In the genomic region with DNA sequence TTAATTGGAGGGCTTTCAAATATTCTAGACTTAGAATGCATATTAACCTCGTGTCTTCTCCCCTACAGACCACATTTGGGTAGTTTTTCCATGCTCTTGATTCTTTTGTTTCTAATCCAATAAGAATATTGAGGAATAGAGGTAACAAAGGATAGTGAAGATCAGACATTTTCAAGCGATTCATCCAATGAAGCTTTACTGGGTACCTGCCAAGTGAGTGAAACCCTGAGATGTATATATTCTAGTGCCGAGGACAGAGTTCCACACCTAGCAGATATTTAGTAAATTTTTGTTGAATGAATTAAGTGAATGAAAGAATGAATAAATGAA, we compare ENCODE assay signal across 8 cellular contexts. TPM values are rescaled to one million over a fixed set of nuclear protein-coding genes. Genes with fewer than 3 reads are reported as not detected.
DNase-seq lines count a peak whose midpoint lies in the region; ATAC-seq and TF ChIP-seq lines count a peak whose summit lies in the region.

No MANE protein-coding gene starts in this region.

- peak overlapping the region; percentile 97 for H3K4me3 ChIP-seq in Jurkat, Clone E6-1 (ENCODE audit: low read length)
- peak overlapping the region; percentile 78 to 90 for H3K4me3 ChIP-seq in cardiac fibroblast (replicated peaks in 1 of 2; ENCODE audit: low read depth in 2 of 2, low read length in 2 of 2)

- POLR2A ChIA-PET in HEK293T (lab: Yijun Ruan, JAX) = interaction anchor here (0.8 to 1.0 kb wide), 3 partner anchors 8 to 33 kb away, joined by 3 to 7 read pairs (median 3); no protein-coding TSS in a partner anchor

- ATAC-seq in natural killer cell (no peak), GM21360 (IDR thresholded peaks at IDR 0.05; ENCODE audit: unreplicated experiment) (no peak)

- peak overlapping the region; percentile 95 for H3K4me3 Mint-ChIP-seq in natural killer cell

- TF ChIP-seq CTCF in cardiac fibroblast (IDR thresholded peaks at IDR 0.05; ENCODE audit: low read depth, low read length) (no peak), natural killer cell (IDR thresholded peaks at IDR 0.05) (no peak)

- CTCF ChIA-PET in HEK293T (lab: Yijun Ruan, JAX) = no interaction called here

- H3K9me3 Mint-ChIP-seq in natural killer cell = no peaks in the 10 kb centered on the region

- peaks cover 11 to 14% of the 10 kb centered on the region in 2 donors for H3K27me3 Mint-ChIP-seq in natural killer cell (ENCODE audit: low read depth in 2 of 2)

- DNase-seq in NCI-H510A treated with DMSO at 0.1 percent for 48 hours (lab: John Stamatoyannopoulos, UW) (peak; percentile 34), NCI-H510A (lab: John Stamatoyannopoulos, UW) (no peak), cardiac fibroblast (ENCODE audit: low read depth in 2 of 2) (no peak), natural killer cell (no peak), nucleus accumbens (lab: John Stamatoyannopoulos, UW) (no peak), HEK293T (ENCODE audit: extremely low spot score) (no peak)
- no peak for DNase-seq in Jurkat, Clone E6-1 (ENCODE audit: low read depth, low spot score)

- H3K36me3 Mint-ChIP-seq in natural killer cell = no peaks in the 10 kb centered on the region

- H3K27ac Mint-ChIP-seq in natural killer cell = peak overlapping the region; percentile 93 to 94

- peaks cover 14 to 19% of the 10 kb centered on the region in 2 donors for H3K4me1 Mint-ChIP-seq in natural killer cell

- intact Hi-C loops in natural killer cell (cut with micrococcal nuclease) = no loop called here

TF ChIP-seq in HEK293T, 16 proteins besides CTCF, POLR2A, EP300 and RAD21:
- TF ChIP-seq SP1 (IDR thresholded peaks at IDR 0.05) (no peak), ZNF384 (IDR thresholded peaks at IDR 0.05) (no peak), FOXM1 (IDR thresholded peaks at IDR 0.05; ENCODE audit: borderline replicate concordance) (no peak), FOXK2 (IDR thresholded peaks at IDR 0.05) (no peak), NFRKB (IDR thresholded peaks at IDR 0.05) (no peak)

RNA-seq across cellular contexts. Expression of a gene that starts 0.5 kb away (rescaled TPM):
- 71.3 TPM for polyA plus RNA-seq in Jurkat, Clone E6-1 (2012; ENCODE audit: insufficient read depth, insufficient read length)
- 1 to 10 TPM; 5.5 to 7.0 (median 6.8) TPM for total RNA-seq in natural killer cell
